Comparison of ENCODE assay signal across 8 cellular contexts in genomic region chr1:54965624-54966340, GRCh38. TPM values are rescaled to one million over a fixed set of nuclear protein-coding genes. Genes with fewer than 3 reads are reported as not detected.
DNase-seq lines count a peak whose midpoint lies in the region; ATAC-seq and TF ChIP-seq lines count a peak whose summit lies in the region.

No MANE protein-coding gene starts in this region.

- no peaks in the 10 kb centered on the region for H3K36me3 ChIP-seq in left ventricle myocardium inferior
- no peaks in the 10 kb centered on the region for H3K36me3 ChIP-seq in esophagus muscularis mucosa

- no peak for TF ChIP-seq EP300 in esophagus muscularis mucosa (IDR thresholded peaks at IDR 0.05)

- TF ChIP-seq CTCF in AG10803 (conservative IDR thresholded peaks at IDR 0.05; ENCODE audit: low read length) = no peak
- TF ChIP-seq CTCF in left ventricle myocardium inferior (IDR thresholded peaks at IDR 0.05; ENCODE audit: borderline replicate concordance) = no peak
- TF ChIP-seq CTCF in esophagus muscularis mucosa (IDR thresholded peaks at IDR 0.05) = no peak

- H3K27me3 ChIP-seq in left ventricle myocardium inferior (ENCODE audit: low read depth) = peaks cover 17% of the 10 kb centered on the region
- peaks cover 0 to 6% (median 0%) of the 10 kb centered on the region in 4 donors for H3K27me3 ChIP-seq in esophagus muscularis mucosa

- no peak overlapping the region for H3K27ac Mint-ChIP-seq in activated T-helper 2 cell treated with anti-CD3 and anti-CD28 coated beads, Interferon-gamma antibody, Interleukin-2, Interleukin-4, amounts not matched to agents 10 μg/mL and 5 μg/mL and 100 μg/mL, durations not matched to agents 14 hours and 24 hours and 36 hours

- TF ChIP-seq POLR2A in esophagus muscularis mucosa (IDR thresholded peaks at IDR 0.05; ENCODE audit: low read depth) = no peak

- no peaks in the 10 kb centered on the region for H3K36me3 Mint-ChIP-seq in activated T-helper 2 cell treated with anti-CD3 and anti-CD28 coated beads, Interferon-gamma antibody, Interleukin-2, Interleukin-4, amounts not matched to agents 10 μg/mL and 5 μg/mL and 100 μg/mL, durations not matched to agents 14 hours and 24 hours and 36 hours (ENCODE audit: low read depth)

- H3K4me3 ChIP-seq in AG10803 (ENCODE audit: low read length) (no peak overlapping the region), left ventricle myocardium inferior (no peak overlapping the region), esophagus muscularis mucosa (no peak overlapping the region)

- ATAC-seq in GM19397 (IDR thresholded peaks at IDR 0.05; ENCODE audit: unreplicated experiment) (peak; percentile 79), HG03432 (IDR thresholded peaks at IDR 0.05; ENCODE audit: unreplicated experiment) (peak; percentile 92)

- H3K9me3 Mint-ChIP-seq in activated T-helper 2 cell treated with anti-CD3 and anti-CD28 coated beads, Interferon-gamma antibody, Interleukin-2, Interleukin-4, amounts not matched to agents 10 μg/mL and 5 μg/mL and 100 μg/mL, durations not matched to agents 14 hours and 24 hours and 36 hours = no peaks in the 10 kb centered on the region

- H3K27ac ChIP-seq in left ventricle myocardium inferior (replicated peaks) = no peak overlapping the region
- no peak overlapping the region for H3K27ac ChIP-seq in esophagus muscularis mucosa (replicated peaks in 1 of 4)

- H3K27me3 Mint-ChIP-seq in activated T-helper 2 cell treated with anti-CD3 and anti-CD28 coated beads, Interferon-gamma antibody, Interleukin-2, Interleukin-4, amounts not matched to agents 10 μg/mL and 5 μg/mL and 100 μg/mL, durations not matched to agents 14 hours and 24 hours and 36 hours (ENCODE audit: low read depth) = peaks cover 8% of the 10 kb centered on the region

- 49% methylated on average over 7 of the region's 7 CpGs for WGBS in esophagus muscularis mucosa

- H3K4me1 Mint-ChIP-seq in activated T-helper 2 cell treated with anti-CD3 and anti-CD28 coated beads, Interferon-gamma antibody, Interleukin-2, Interleukin-4, amounts not matched to agents 10 μg/mL and 5 μg/mL and 100 μg/mL, durations not matched to agents 14 hours and 24 hours and 36 hours (ENCODE audit: low read depth) = peaks cover 5% of the 10 kb centered on the region

- H3K4me1 ChIP-seq in left ventricle myocardium inferior (peaks cover 4% of the 10 kb centered on the region), esophagus muscularis mucosa (peaks cover 0 to 5% (median 0%) of the 10 kb centered on the region in 4 donors)

- H3K4me3 Mint-ChIP-seq in activated T-helper 2 cell treated with anti-CD3 and anti-CD28 coated beads, Interferon-gamma antibody, Interleukin-2, Interleukin-4, amounts not matched to agents 10 μg/mL and 5 μg/mL and 100 μg/mL, durations not matched to agents 14 hours and 24 hours and 36 hours (ENCODE audit: low read depth) = no peak overlapping the region

- intact Hi-C loops in left ventricle myocardium inferior (cut with micrococcal nuclease) (no loop called here), esophagus muscularis mucosa (cut with DNase I) (no loop called here)
- intact Hi-C loops in activated T-helper 2 cell treated with anti-CD3 and anti-CD28 coated beads, Interferon-gamma antibody, Interleukin-2, Interleukin-4, amounts not matched to agents 10 μg/mL and 5 μg/mL and 100 μg/mL, durations not matched to agents 14 hours and 24 hours and 36 hours (cut with micrococcal nuclease) = no loop called here

- H3K9me3 ChIP-seq in left ventricle myocardium inferior (replicated peaks) (no peaks in the 10 kb centered on the region), esophagus muscularis mucosa (no peaks in the 10 kb centered on the region)

- DNase-seq in AG10803 (ENCODE audit: low read depth) (peak; percentile 69), SKM-1 (lab: John Stamatoyannopoulos, UW; ENCODE audit: unreplicated experiment) (peak; percentile 92), left ventricle myocardium inferior (peak; percentile 55), NCI-H2081 treated with DMSO at 0.1 percent for 48 hours (lab: John Stamatoyannopoulos, UW) (no peak), esophagus muscularis mucosa (ENCODE audit: extremely low spot score) (no peak)
- no peak for DNase-seq in activated T-helper 2 cell treated with anti-CD3 and anti-CD28 coated beads, Interferon-gamma antibody, Interleukin-2, Interleukin-4, amounts not matched to agents 10 μg/mL and 5 μg/mL and 100 μg/mL, durations not matched to agents 14 hours and 24 hours and 36 hours (ENCODE audit: low spot score)

RNA-seq across cellular contexts. Expression of gene TMEM61, which starts 14.6 kb away (rescaled TPM):
- total RNA-seq in left ventricle myocardium inferior (not detected), esophagus muscularis mucosa (1 to 10 TPM in 1 of 4 donors, under 1 TPM in 2, not detected in 1; 0.66 to 2.5 (median 0.84) TPM)
- 0.16 TPM in 1 of 2 replicates, not detected in the other for total RNA-seq in activated T-helper 2 cell treated with anti-CD3 and anti-CD28 coated beads, Interferon-gamma antibody, Interleukin-2, Interleukin-4, amounts not matched to agents 10 μg/mL and 5 μg/mL and 100 μg/mL, durations not matched to agents 14 hours and 24 hours and 36 hours

RNA-seq across cellular contexts. Expression of gene BSND, which starts 33.0 kb away (rescaled TPM):
- total RNA-seq in left ventricle myocardium inferior = not detected
- total RNA-seq in activated T-helper 2 cell treated with anti-CD3 and anti-CD28 coated beads, Interferon-gamma antibody, Interleukin-2, Interleukin-4, amounts not matched to agents 10 μg/mL and 5 μg/mL and 100 μg/mL, durations not matched to agents 14 hours and 24 hours and 36 hours = not detected in 2 replicates
- total RNA-seq in esophagus muscularis mucosa = not detected

Comparison
In these comparisons a context has a peak if more than half of its experiments do, and no peak if none do; other contexts are left out.
1. DNase-seq: peak in AG10803 (single experiment), SKM-1 (single experiment) and left ventricle myocardium inferior (single experiment); none in NCI-H2081 treated with DMSO at 0.1 percent for 48 hours (single experiment), activated T-helper 2 cell treated with anti-CD3 and anti-CD28 coated beads, Interferon-gamma antibody, Interleukin-2, Interleukin-4, amounts not matched to agents 10 μg/mL and 5 μg/mL and 100 μg/mL, durations not matched to agents 14 hours and 24 hours and 36 hours (single experiment) and esophagus muscularis mucosa (single experiment).